Comparison of ENCODE assay signal across 10 cellular contexts in genomic region chr1:145990249-145991097, GRCh38. TPM values are rescaled to one million over a fixed set of nuclear protein-coding genes. Genes with fewer than 3 reads are reported as not detected.
DNase-seq lines count a peak whose midpoint lies in the region; ATAC-seq and TF ChIP-seq lines count a peak whose summit lies in the region.
"Had no signal": no experiment of that assay in that cellular context is flagged by ENCODE, and none has a peak within 500 bp of the region (broad histone marks: within the 10 kb centered on the region; RNA-seq: fewer than 3 reads in every experiment).

No MANE protein-coding gene starts in this region.

- peaks cover 31% of the 10 kb centered on the region for H3K36me3 ChIP-seq in rectal smooth muscle tissue (ENCODE audit: control insufficient read depth, insufficient read depth, low read length)

- H3K9me3 ChIP-seq in T-helper 17 cell (ENCODE audit: control insufficient read depth, low read length, poor library complexity, severe bottlenecking) = no peaks in the 10 kb centered on the region

- DNase-seq in HCEC 1CT (peak; percentile 43), T-helper 17 cell (no peak), foreskin fibroblast (peak; percentile 57 to 81), cerebellar nuclear complex (lab: John Stamatoyannopoulos, UW) (no peak), CD1c-positive myeloid dendritic cell (ENCODE audit: extremely low spot score) (no peak)
- DNase-seq: activated CD4-positive, alpha-beta T cell treated with anti-CD3 and anti-CD28 coated beads, Interleukin-2, amount 50 U/mL, for 48 hours; IMR-90 had no signal

- H3K9ac ChIP-seq in rectal smooth muscle tissue (ENCODE audit: low read length) = no peak overlapping the region

- no peak overlapping the region for H3K4me3 ChIP-seq in foreskin fibroblast (ENCODE audit: low read depth in 1 of 2, low read length in 2 of 2)
- no peak overlapping the region for H3K4me3 ChIP-seq in rectal smooth muscle tissue (ENCODE audit: low read length)

- H3K4me1 Mint-ChIP-seq in T-helper 17 cell = peaks cover 54% of the 10 kb centered on the region

- H3K27me3 ChIP-seq in rectal smooth muscle tissue (ENCODE audit: control insufficient read depth, insufficient read depth, low read length) = no peaks in the 10 kb centered on the region

- ATAC-seq in T-helper 17 cell (no peak), HG03095 (IDR thresholded peaks at IDR 0.05; ENCODE audit: unreplicated experiment) (no peak), HG03460 (IDR thresholded peaks at IDR 0.05; ENCODE audit: unreplicated experiment) (no peak)

- peak overlapping the region; percentile 37 for H3K4me3 Mint-ChIP-seq in T-helper 17 cell

- H3K27me3 Mint-ChIP-seq in T-helper 17 cell = no peaks in the 10 kb centered on the region

- TF ChIP-seq CTCF in foreskin fibroblast (IDR thresholded peaks at IDR 0.05; ENCODE audit: low read depth, low read length) = no peak

- H3K4me1 ChIP-seq in rectal smooth muscle tissue (ENCODE audit: control insufficient read depth, insufficient read depth, low read length) = peaks cover 18% of the 10 kb centered on the region

- H3K27ac Mint-ChIP-seq in T-helper 17 cell = peak overlapping the region; percentile 97

- H3K27ac ChIP-seq in rectal smooth muscle tissue (ENCODE audit: low read depth, low read length) = peak overlapping the region; percentile 97

- H3K36me3 Mint-ChIP-seq in T-helper 17 cell (ENCODE audit: low read depth) = peaks cover 19% of the 10 kb centered on the region

RNA-seq across cellular contexts. Expression of gene TXNIP, which starts 5.9 kb away (rescaled TPM):
- 100 to 1,000 TPM; 567 to 927 TPM for total RNA-seq in T-helper 17 cell

RNA-seq across cellular contexts. Expression of gene POLR3GL, which starts 26.0 kb away (rescaled TPM):
- total RNA-seq in T-helper 17 cell = 10 to 100 TPM; 22.2 to 24.1 TPM

RNA-seq across cellular contexts. Expression of gene ANKRD34A, which starts 26.1 kb away (rescaled TPM):
- 1 to 10 TPM in 1 of 2 donors, under 1 TPM in 1; 0.70 to 1.7 TPM for total RNA-seq in T-helper 17 cell

RNA-seq across cellular contexts. Expression of gene HJV, which starts 31.1 kb away (rescaled TPM):
- not detected for total RNA-seq in T-helper 17 cell
- total RNA-seq: IMR-90 had no signal

RNA-seq across cellular contexts. Expression of gene LIX1L, which starts 32.7 kb away (rescaled TPM):
- 10 to 100 TPM; 36.6 to 44.1 TPM for total RNA-seq in T-helper 17 cell

Comparison
In these comparisons a context has a peak if more than half of its experiments do, and no peak if none do; other contexts are left out.
1. DNase-seq: peak in HCEC 1CT (single experiment) and foreskin fibroblast (2 of 2); none in T-helper 17 cell (0 of 3), cerebellar nuclear complex (0 of 2) and CD1c-positive myeloid dendritic cell (single experiment).